ENCODE assay signal across 19 cellular contexts in genomic region chr20:63982937-63983336, GRCh38. TPM values are rescaled to one million over a fixed set of nuclear protein-coding genes. Genes with fewer than 3 reads are reported as not detected.
DNase-seq lines count a peak whose midpoint lies in the region; ATAC-seq and TF ChIP-seq lines count a peak whose summit lies in the region.
"Had no signal": no experiment of that assay in that cellular context is flagged by ENCODE, and none has a peak within 500 bp of the region (broad histone marks: within the 10 kb centered on the region; RNA-seq: fewer than 3 reads in every experiment).

No MANE protein-coding gene starts in this region.

- H3K4me3 ChIP-seq in BE2C (ENCODE audit: low read depth, low read length) = no peak overlapping the region
- H3K4me3 ChIP-seq: cardiac muscle cell, vagina had no signal

- H3K36me3 ChIP-seq in BE2C = peaks cover 46% of the 10 kb centered on the region

- peaks cover 12% of the 10 kb centered on the region for H3K4me1 ChIP-seq in BE2C

- no peak for DNase-seq in T-helper 2 cell treated with Interferon-gamma antibody and Interleukin-4, amounts not matched to agents 5 μg/mL and 100 μg/mL, for 36 hours (ENCODE audit: low spot score)
- DNase-seq in T-helper 2 cell (no peak), GM20000 (ENCODE audit: low spot score) (peak; percentile 4), NCI-H226 (no peak), BE2C (no peak), OCI-M1 (lab: John Stamatoyannopoulos, UW) (no peak)
- no peak for DNase-seq in natural killer cell treated with Interleukin-12 subunit alpha and Interleukin-12 subunit beta and Interleukin-15 and Interleukin-18, amount 100 ng/mL, for 72 hours (ENCODE audit: low spot score)
- DNase-seq: activated gamma-delta T cell treated with Interleukin-2 at 50 U/mL for 16 hours; effector memory CD4-positive, alpha-beta T cell; GM23248; left ventricle myocardium superior; NCI-H1436; stimulated activated CD4-positive, alpha-beta T cell treated with anti-CD3 and anti-CD28 coated beads, Interleukin-4, amount 100 ng/mL, for 24 hours; SW 1271 had no signal

- ATAC-seq in natural killer cell treated with Interleukin-12 subunit alpha and Interleukin-12 subunit beta and Interleukin-15 and Interleukin-18, amount 100 ng/mL, for 72 hours = no peak
- ATAC-seq: left ventricle myocardium superior had no signal

- peaks cover 35% of the 10 kb centered on the region for H3K4me1 Mint-ChIP-seq in T-helper 2 cell treated with Interferon-gamma antibody and Interleukin-4, amounts not matched to agents 5 μg/mL and 100 μg/mL, for 36 hours (ENCODE audit: low read depth)
- H3K4me1 Mint-ChIP-seq in activated naive CD8-positive, alpha-beta T cell (ENCODE audit: low read depth) = peaks cover 48% of the 10 kb centered on the region
- H3K4me1 Mint-ChIP-seq in natural killer cell treated with Interleukin-12 subunit alpha and Interleukin-12 subunit beta and Interleukin-15 and Interleukin-18, amount 100 ng/mL, for 72 hours (ENCODE audit: low read depth in 2 of 2) = peaks cover 42 to 46% of the 10 kb centered on the region in 2 donors

- peak overlapping the region; percentile 58 for H3K4me3 Mint-ChIP-seq in T-helper 2 cell treated with Interferon-gamma antibody and Interleukin-4, amounts not matched to agents 5 μg/mL and 100 μg/mL, for 36 hours
- H3K4me3 Mint-ChIP-seq in activated naive CD8-positive, alpha-beta T cell = peak overlapping the region; percentile 93
- peak overlapping the region; percentile 50 for H3K4me3 Mint-ChIP-seq in natural killer cell treated with Interleukin-12 subunit alpha and Interleukin-12 subunit beta and Interleukin-15 and Interleukin-18, amount 100 ng/mL, for 72 hours

- H3K9me3 ChIP-seq in BE2C = no peaks in the 10 kb centered on the region
- H3K9me3 ChIP-seq: neutrophil, vagina had no signal

- peak overlapping the region; percentile 75 for H3K27ac Mint-ChIP-seq in T-helper 2 cell treated with Interferon-gamma antibody and Interleukin-4, amounts not matched to agents 5 μg/mL and 100 μg/mL, for 36 hours
- H3K27ac Mint-ChIP-seq in activated naive CD8-positive, alpha-beta T cell = peak overlapping the region; percentile 16
- H3K27ac Mint-ChIP-seq in natural killer cell treated with Interleukin-12 subunit alpha and Interleukin-12 subunit beta and Interleukin-15 and Interleukin-18, amount 100 ng/mL, for 72 hours = peak overlapping the region; percentile 18 to 92

- H3K27me3 Mint-ChIP-seq in T-helper 2 cell treated with Interferon-gamma antibody and Interleukin-4, amounts not matched to agents 5 μg/mL and 100 μg/mL, for 36 hours (ENCODE audit: low read depth) = no peaks in the 10 kb centered on the region
- no peaks in the 10 kb centered on the region for H3K27me3 Mint-ChIP-seq in activated naive CD8-positive, alpha-beta T cell
- no peaks in the 10 kb centered on the region for H3K27me3 Mint-ChIP-seq in natural killer cell treated with Interleukin-12 subunit alpha and Interleukin-12 subunit beta and Interleukin-15 and Interleukin-18, amount 100 ng/mL, for 72 hours

- peaks cover 36% of the 10 kb centered on the region for H3K36me3 Mint-ChIP-seq in T-helper 2 cell treated with Interferon-gamma antibody and Interleukin-4, amounts not matched to agents 5 μg/mL and 100 μg/mL, for 36 hours (ENCODE audit: low read depth)
- H3K36me3 Mint-ChIP-seq in activated naive CD8-positive, alpha-beta T cell = peaks cover 9% of the 10 kb centered on the region
- H3K36me3 Mint-ChIP-seq in natural killer cell treated with Interleukin-12 subunit alpha and Interleukin-12 subunit beta and Interleukin-15 and Interleukin-18, amount 100 ng/mL, for 72 hours = peaks cover 21% of the 10 kb centered on the region

- TF ChIP-seq CTCF in GM20000 (IDR thresholded peaks at IDR 0.05; ENCODE audit: extremely low read depth, missing control alignments) (no peak), BE2C (IDR thresholded peaks at IDR 0.05; ENCODE audit: low read depth, low read length) (no peak)

- H3K9me3 Mint-ChIP-seq in T-helper 2 cell treated with Interferon-gamma antibody and Interleukin-4, amounts not matched to agents 5 μg/mL and 100 μg/mL, for 36 hours = no peaks in the 10 kb centered on the region
- H3K9me3 Mint-ChIP-seq in activated naive CD8-positive, alpha-beta T cell (ENCODE audit: low read depth) = no peaks in the 10 kb centered on the region
- no peaks in the 10 kb centered on the region for H3K9me3 Mint-ChIP-seq in natural killer cell treated with Interleukin-12 subunit alpha and Interleukin-12 subunit beta and Interleukin-15 and Interleukin-18, amount 100 ng/mL, for 72 hours

- H3K27me3 ChIP-seq in BE2C = no peaks in the 10 kb centered on the region
- H3K27me3 ChIP-seq: cardiac muscle cell, neutrophil, vagina had no signal

RNA-seq across cellular contexts. Expression of gene PRPF6, which starts 2.0 kb away (rescaled TPM):
- 10 to 100 TPM; 65.9 to 87.7 TPM for total RNA-seq in natural killer cell treated with Interleukin-12 subunit alpha and Interleukin-12 subunit beta and Interleukin-15 and Interleukin-18, amount 100 ng/mL, for 72 hours
- polyA plus RNA-seq in BE2C (2012; ENCODE audit: insufficient read depth, insufficient read length, low read depth) = 341 TPM

RNA-seq across cellular contexts. Expression of gene SAMD10, which starts 3.5 kb away (rescaled TPM):
- 10 to 100 TPM; 33.3 to 33.6 TPM for total RNA-seq in natural killer cell treated with Interleukin-12 subunit alpha and Interleukin-12 subunit beta and Interleukin-15 and Interleukin-18, amount 100 ng/mL, for 72 hours
- 22.3 TPM for polyA plus RNA-seq in BE2C (2012; ENCODE audit: insufficient read depth, insufficient read length, low read depth)
- total RNA-seq: A172 had no signal

RNA-seq across cellular contexts. Expression of gene ZNF512B, which starts 13.2 kb away (rescaled TPM):
- 10 to 100 TPM in 1 of 2 donors, 1 to 10 TPM in 1; 9.6 to 13.8 TPM for total RNA-seq in natural killer cell treated with Interleukin-12 subunit alpha and Interleukin-12 subunit beta and Interleukin-15 and Interleukin-18, amount 100 ng/mL, for 72 hours
- 24.8 TPM for polyA plus RNA-seq in BE2C (2012; ENCODE audit: insufficient read depth, insufficient read length, low read depth)

RNA-seq across cellular contexts. Expression of gene UCKL1, which starts 26.7 kb away (rescaled TPM):
- total RNA-seq in natural killer cell treated with Interleukin-12 subunit alpha and Interleukin-12 subunit beta and Interleukin-15 and Interleukin-18, amount 100 ng/mL, for 72 hours = 10 to 100 TPM; 32.6 to 52.9 TPM
- 141 TPM for polyA plus RNA-seq in BE2C (2012; ENCODE audit: insufficient read depth, insufficient read length, low read depth)

RNA-seq across cellular contexts. Expression of gene C20orf204, which starts 53.0 kb away (rescaled TPM):
- total RNA-seq in natural killer cell treated with Interleukin-12 subunit alpha and Interleukin-12 subunit beta and Interleukin-15 and Interleukin-18, amount 100 ng/mL, for 72 hours = 1 to 10 TPM; 2.4 to 6.3 TPM
- polyA plus RNA-seq in BE2C (2012; ENCODE audit: insufficient read depth, insufficient read length, low read depth) = 20.3 TPM

Comparison
In these comparisons a context has a peak if more than half of its experiments do, and no peak if none do; other contexts are left out.
1. H3K27ac Mint-ChIP-seq: peak in every context shown above with its lines; median percentile 75 in T-helper 2 cell treated with Interferon-gamma antibody and Interleukin-4, amounts not matched to agents 5 μg/mL and 100 μg/mL, for 36 hours; 55 in natural killer cell treated with Interleukin-12 subunit alpha and Interleukin-12 subunit beta and Interleukin-15 and Interleukin-18, amount 100 ng/mL, for 72 hours; 16 in activated naive CD8-positive, alpha-beta T cell.